7 cellular contexts compared by ENCODE assay signal in genomic region chr16:67482260-67482924, GRCh38. TPM values are rescaled to one million over a fixed set of nuclear protein-coding genes. Genes with fewer than 3 reads are reported as not detected.
DNase-seq lines count a peak whose midpoint lies in the region; ATAC-seq and TF ChIP-seq lines count a peak whose summit lies in the region.

No MANE protein-coding gene starts in this region.

- peak overlapping the region; percentile 97 for H3K4me3 Mint-ChIP-seq in activated T-helper 17 cell treated with anti-CD3 and anti-CD28 coated beads, Interleukin-2, amount 50 U/mL, for 72 hours
- H3K4me3 Mint-ChIP-seq in stimulated activated naive CD8-positive, alpha-beta T cell treated with anti-CD3 and anti-CD28 coated beads, Interleukin-15, Interleukin-2, amounts not matched to agents 100 ng/mL and 50 ng/mL, for 24 hours: peak overlapping the region; percentile 100

- H3K4me1 Mint-ChIP-seq in activated T-helper 17 cell treated with anti-CD3 and anti-CD28 coated beads, Interleukin-2, amount 50 U/mL, for 72 hours: peaks cover 12% of the 10 kb centered on the region
- H3K4me1 Mint-ChIP-seq in stimulated activated naive CD8-positive, alpha-beta T cell treated with anti-CD3 and anti-CD28 coated beads, Interleukin-15, Interleukin-2, amounts not matched to agents 100 ng/mL and 50 ng/mL, for 24 hours (ENCODE audit: low read depth): peaks cover 34% of the 10 kb centered on the region

- dilution Hi-C loops in IMR-90 (cut with HindIII; ENCODE audit: low sequenced_read_pairs, unreplicated experiment): no loop called here

- in situ Hi-C loops in IMR-90 (cut with MboI; ENCODE audit: low sequenced_read_pairs): no loop called here

- peak overlapping the region; percentile 53 for H3K4ac ChIP-seq in IMR-90 (ENCODE audit: low read depth, low read length)

- H3K9ac ChIP-seq in IMR-90 (ENCODE audit: low read depth, low read length) (peak overlapping the region; percentile 71), iPS-18a (ENCODE audit: low read length) (peak overlapping the region; percentile 86)

- peaks cover 12 to 55% of the 10 kb centered on the region in 2 experiments; a peak in 3 of 4 replicates for H3K79me1 ChIP-seq in IMR-90 (ENCODE audit: low read depth in 1 of 2, low read length in 2 of 2)

- peak overlapping the region; percentile 76 for H4K5ac ChIP-seq in IMR-90 (ENCODE audit: low read depth, low read length)

- H4K8ac ChIP-seq in IMR-90 (ENCODE audit: low read depth in 2 of 2, low read length in 2 of 2): peak overlapping the region; percentile 70 to 95

- POLR2A ChIA-PET in IMR-90 (lab: Charles Lee; ENCODE audit: unreplicated experiment): no interaction called here

- CTCF ChIA-PET in IMR-90 (lab: Yijun Ruan, JAX): interaction anchor here (1.8 to 3.4 kb wide), 2 partner anchors 8 to 39 kb away, joined by 9 to 14 read pairs; no protein-coding TSS in a partner anchor

- TF ChIP-seq RAD21 in IMR-90 (IDR thresholded peaks at IDR 0.05; ENCODE audit: low read length): no peak

- peak overlapping the region; percentile 74 for H3K27ac ChIP-seq in IMR-90 (ENCODE audit: insufficient read depth, low read length)
- no peak overlapping the region for H3K27ac ChIP-seq in iPS-18a (ENCODE audit: low read length)

- peak overlapping the region; percentile 81 for H3K4me2 ChIP-seq in IMR-90 (ENCODE audit: low read depth, low read length)

- H3K9me3 Mint-ChIP-seq in activated T-helper 17 cell treated with anti-CD3 and anti-CD28 coated beads, Interleukin-2, amount 50 U/mL, for 72 hours: no peaks in the 10 kb centered on the region
- H3K9me3 Mint-ChIP-seq in stimulated activated naive CD8-positive, alpha-beta T cell treated with anti-CD3 and anti-CD28 coated beads, Interleukin-15, Interleukin-2, amounts not matched to agents 100 ng/mL and 50 ng/mL, for 24 hours: no peaks in the 10 kb centered on the region

- peaks cover 14% of the 10 kb centered on the region for H3K4me1 ChIP-seq in IMR-90 (ENCODE audit: control insufficient read depth, insufficient read depth, low read length)
- H3K4me1 ChIP-seq in iPS-18a (ENCODE audit: control insufficient read depth, low read depth, low read length): peaks cover 14% of the 10 kb centered on the region

- H3K9me1 ChIP-seq in IMR-90 (ENCODE audit: insufficient read depth, low read length): no peaks in the 10 kb centered on the region; the same call in 1 of the 2 replicates

- TF ChIP-seq CTCF in IMR-90 (conservative IDR thresholded peaks at IDR 0.05; ENCODE audit: low read depth, low read length): no peak

- DNase-seq in IMR-90 (no peak), AG08395 (ENCODE audit: low spot score) (no peak), DMS 273 (lab: John Stamatoyannopoulos, UW; ENCODE audit: unreplicated experiment) (no peak), putamen (ENCODE audit: low spot score) (no peak)

- no peaks in the 10 kb centered on the region for H3K27me3 ChIP-seq in IMR-90 (ENCODE audit: control insufficient read depth, insufficient read depth, low read length)
- H3K27me3 ChIP-seq in iPS-18a (ENCODE audit: control insufficient read depth, insufficient read depth, low read length): peaks cover 14% of the 10 kb centered on the region

- no peaks in the 10 kb centered on the region for H3K27me3 Mint-ChIP-seq in activated T-helper 17 cell treated with anti-CD3 and anti-CD28 coated beads, Interleukin-2, amount 50 U/mL, for 72 hours
- no peaks in the 10 kb centered on the region for H3K27me3 Mint-ChIP-seq in stimulated activated naive CD8-positive, alpha-beta T cell treated with anti-CD3 and anti-CD28 coated beads, Interleukin-15, Interleukin-2, amounts not matched to agents 100 ng/mL and 50 ng/mL, for 24 hours

- peak overlapping the region; percentile 24 for H3K14ac ChIP-seq in IMR-90 (replicated peaks; ENCODE audit: low read depth, low read length)

- H3K18ac ChIP-seq in IMR-90 (ENCODE audit: low read depth, low read length): peak overlapping the region; percentile 8; the same call in 1 of the 2 replicates

- TF ChIP-seq POLR2A in IMR-90 (IDR thresholded peaks at IDR 0.05; ENCODE audit: low read depth, low read length): no peak

- peak overlapping the region; percentile 71 for H2AK9ac ChIP-seq in IMR-90 (replicated peaks; ENCODE audit: low read depth, low read length, poor library complexity)

- H2AK5ac ChIP-seq in IMR-90 (ENCODE audit: low read depth, low read length): peak overlapping the region; percentile 83

- H2AFZ ChIP-seq in IMR-90 (replicated peaks; ENCODE audit: low read length, poor library complexity): peak overlapping the region; percentile 75

- peak overlapping the region; percentile 2; the same call in 1 of the 2 replicates for H4K91ac ChIP-seq in IMR-90 (ENCODE audit: insufficient read depth, low read depth, low read length)

- intact Hi-C loops in IMR-90 (cut with micrococcal nuclease): no loop called here

- peak overlapping the region; percentile 7; the same call in 1 of the 2 replicates for H3K23ac ChIP-seq in IMR-90 (ENCODE audit: low read depth, low read length)

- no TSS peak for BruUV-seq in IMR-90 (replicated peaks; lab: Mats Ljungman, UMichigan)

- H2BK15ac ChIP-seq in IMR-90 (ENCODE audit: low read depth, low read length): no peak overlapping the region

- peaks cover 19% of the 10 kb centered on the region for H4K20me1 ChIP-seq in IMR-90 (ENCODE audit: insufficient read depth, low read length)

- H3K56ac ChIP-seq in IMR-90 (ENCODE audit: extremely low read depth, insufficient read depth, low read length): no peak overlapping the region

- peak overlapping the region; percentile 98 for H3K27ac Mint-ChIP-seq in activated T-helper 17 cell treated with anti-CD3 and anti-CD28 coated beads, Interleukin-2, amount 50 U/mL, for 72 hours
- peak overlapping the region; percentile 98 for H3K27ac Mint-ChIP-seq in stimulated activated naive CD8-positive, alpha-beta T cell treated with anti-CD3 and anti-CD28 coated beads, Interleukin-15, Interleukin-2, amounts not matched to agents 100 ng/mL and 50 ng/mL, for 24 hours

- no peaks in the 10 kb centered on the region for H3K9me3 ChIP-seq in IMR-90 (ENCODE audit: control insufficient read depth, insufficient read depth, low read length)
- H3K9me3 ChIP-seq in iPS-18a (ENCODE audit: control insufficient read depth, low read depth, low read length): no peaks in the 10 kb centered on the region

- peaks cover 37% of the 10 kb centered on the region for H3K36me3 Mint-ChIP-seq in activated T-helper 17 cell treated with anti-CD3 and anti-CD28 coated beads, Interleukin-2, amount 50 U/mL, for 72 hours (ENCODE audit: low read depth)
- H3K36me3 Mint-ChIP-seq in stimulated activated naive CD8-positive, alpha-beta T cell treated with anti-CD3 and anti-CD28 coated beads, Interleukin-15, Interleukin-2, amounts not matched to agents 100 ng/mL and 50 ng/mL, for 24 hours (ENCODE audit: low read depth): peaks cover 10% of the 10 kb centered on the region

- no peak overlapping the region for H3K4me3 ChIP-seq in IMR-90 (ENCODE audit: insufficient read depth, low read depth, low read length)
- no peak overlapping the region for H3K4me3 ChIP-seq in iPS-18a (ENCODE audit: low read length)

- H3K36me3 ChIP-seq in IMR-90 (ENCODE audit: control insufficient read depth, insufficient read depth, low read length): no peaks in the 10 kb centered on the region
- H3K36me3 ChIP-seq in iPS-18a (ENCODE audit: control insufficient read depth, low read depth, low read length): no peaks in the 10 kb centered on the region

- 97% methylated on average over 13 of the region's 24 CpGs; no CpG with 5 or more reads in 1 of the 2 experiments for WGBS in IMR-90 (ENCODE audit: extremely low coverage in 2 of 2, insufficient read length in 1 of 2), 2 experiments

- ATAC-seq in IMR-90 (ENCODE audit: low read depth): no peak
- no peak for ATAC-seq in activated T-helper 17 cell treated with anti-CD3 and anti-CD28 coated beads, Interleukin-2, amount 50 U/mL, for 72 hours (replicated peaks)

- no peak overlapping the region for H2BK5ac ChIP-seq in IMR-90 (ENCODE audit: low read depth, low read length, poor library complexity, severe bottlenecking)

- H2BK120ac ChIP-seq in IMR-90 (ENCODE audit: low read depth, low read length): no peak overlapping the region

- H2BK20ac ChIP-seq in IMR-90 (ENCODE audit: low read depth, low read length): no peak overlapping the region

TF ChIP-seq in IMR-90, 13 proteins besides CTCF, POLR2A, EP300 and RAD21 (continues in another document):
- TF ChIP-seq BHLHE40 (IDR thresholded peaks at IDR 0.05; ENCODE audit: low read depth, low read length): no peak
- no peak for TF ChIP-seq FOS (IDR thresholded peaks at IDR 0.05; ENCODE audit: low read depth, low read length)
- TF ChIP-seq SMC3 (IDR thresholded peaks at IDR 0.05; ENCODE audit: low read depth, low read length): no peak

RNA-seq across cellular contexts. Expression of gene AGRP, which starts 1.0 kb away (rescaled TPM):
- not detected in 2 replicates for total RNA-seq in IMR-90 (2012; rRNA removed)
- polyA plus RNA-seq in IMR-90 (2012; rRNA removed): not detected in 2 replicates
- polyA plus RNA-seq in IMR-90 (2012; cell fraction: cytosol; rRNA removed): not detected in 2 replicates
- polyA plus RNA-seq in IMR-90 (2012; cell fraction: nucleus; rRNA removed; ENCODE audit: low replicate concordance): not detected in 2 replicates
- total RNA-seq in activated T-helper 17 cell treated with anti-CD3 and anti-CD28 coated beads, Interleukin-2, amount 50 U/mL, for 72 hours: not detected

RNA-seq across cellular contexts. Expression of gene ATP6V0D1, which starts 1.4 kb away (rescaled TPM):
- 112 and 128 TPM in 2 replicates for total RNA-seq in IMR-90 (2012; rRNA removed)
- polyA plus RNA-seq in IMR-90 (2012; rRNA removed): 123 and 124 TPM in 2 replicates
- 207 and 212 TPM in 2 replicates for polyA plus RNA-seq in IMR-90 (2012; cell fraction: cytosol; rRNA removed)
- polyA plus RNA-seq in IMR-90 (2012; cell fraction: nucleus; rRNA removed; ENCODE audit: low replicate concordance): 94.6 and 127 TPM in 2 replicates
- total RNA-seq in activated T-helper 17 cell treated with anti-CD3 and anti-CD28 coated beads, Interleukin-2, amount 50 U/mL, for 72 hours: 10 to 100 TPM; 20.6 to 42.1 TPM

RNA-seq across cellular contexts. Expression of gene RIPOR1, which starts 46.2 kb away (rescaled TPM):
- total RNA-seq in IMR-90 (2012; rRNA removed): 9.5 and 15.8 TPM in 2 replicates
- 33.0 and 41.3 TPM in 2 replicates for polyA plus RNA-seq in IMR-90 (2012; rRNA removed)
- polyA plus RNA-seq in IMR-90 (2012; cell fraction: cytosol; rRNA removed): 26.4 and 33.2 TPM in 2 replicates
- 96.6 and 172 TPM in 2 replicates for polyA plus RNA-seq in IMR-90 (2012; cell fraction: nucleus; rRNA removed; ENCODE audit: low replicate concordance)
- total RNA-seq in activated T-helper 17 cell treated with anti-CD3 and anti-CD28 coated beads, Interleukin-2, amount 50 U/mL, for 72 hours: 10 to 100 TPM; 30.4 to 57.0 TPM

RNA-seq across cellular contexts. Expression of gene HSD11B2, which starts 51.5 kb away (rescaled TPM):
- not detected in 2 replicates for total RNA-seq in IMR-90 (2012; rRNA removed)
- polyA plus RNA-seq in IMR-90 (2012; rRNA removed): 0.26 and 0.27 TPM in 2 replicates
- 0.12 TPM in 1 of 2 replicates, not detected in the other for polyA plus RNA-seq in IMR-90 (2012; cell fraction: cytosol; rRNA removed)
- 0.47 and 0.60 TPM in 2 replicates for polyA plus RNA-seq in IMR-90 (2012; cell fraction: nucleus; rRNA removed; ENCODE audit: low replicate concordance)
- total RNA-seq in activated T-helper 17 cell treated with anti-CD3 and anti-CD28 coated beads, Interleukin-2, amount 50 U/mL, for 72 hours: 1 to 10 TPM in 1 of 2 donors, under 1 TPM in 1; 0.21 to 1.4 TPM
